23 cellular contexts compared by ENCODE assay signal in genomic region chr11:35204614-35205013, GRCh38.
DNase-seq lines count a peak whose midpoint lies in the region; ATAC-seq and TF ChIP-seq lines count a peak whose summit lies in the region.
"Had no signal": no experiment of that assay in that cellular context is flagged by ENCODE, and none has a peak within 500 bp of the region (broad histone marks: within the 10 kb centered on the region; RNA-seq: fewer than 3 reads in every experiment).

No MANE protein-coding gene starts in this region.

- no peak overlapping the region for H3K4ac ChIP-seq in IMR-90 (ENCODE audit: low read depth, low read length)

- POLR2A ChIA-PET in MCF 10A (lab: Yijun Ruan, JAX) (interaction anchor here (1.0 to 1.1 kb wide), 2 partner anchors 15 to 37 kb away, joined by 3 to 4 read pairs; no protein-coding TSS in a partner anchor), IMR-90 (lab: Charles Lee; ENCODE audit: unreplicated experiment) (no interaction called here)

- no peak overlapping the region for H3K18ac ChIP-seq in IMR-90 (ENCODE audit: low read depth, low read length)

- intact Hi-C loops in MCF 10A (cut with micrococcal nuclease) (no loop called here), mammary epithelial cell (cut with micrococcal nuclease) (no loop called here), IMR-90 (cut with micrococcal nuclease) (no loop called here)

- H2AFZ ChIP-seq in mammary epithelial cell (ENCODE audit: low read depth, low read length) (no peak overlapping the region), IMR-90 (replicated peaks; ENCODE audit: low read length, poor library complexity) (no peak overlapping the region)

- peak overlapping the region; percentile 13 for H3K27ac Mint-ChIP-seq in MCF 10A (ENCODE audit: low read depth, unreplicated experiment)
- peak overlapping the region; percentile 26 for H3K27ac Mint-ChIP-seq in central memory CD8-positive, alpha-beta T cell (ENCODE audit: low read depth)
- H3K27ac Mint-ChIP-seq: H9, mesothelial cell of epicardium, progenitor cell of endocrine pancreas had no signal

- no peak overlapping the region for H3K4me3 Mint-ChIP-seq in MCF 10A (ENCODE audit: unreplicated experiment)
- H3K4me3 Mint-ChIP-seq in central memory CD8-positive, alpha-beta T cell, result no peak overlapping the region
- H3K4me3 Mint-ChIP-seq: H9, mesothelial cell of epicardium had no signal

- no peak overlapping the region for H3K23ac ChIP-seq in IMR-90 (ENCODE audit: low read depth, low read length)

- BruUV-seq in MCF 10A (replicated peaks; lab: Mats Ljungman, UMichigan) (no TSS peak), mammary epithelial cell (replicated peaks; lab: Mats Ljungman, UMichigan) (no TSS peak), IMR-90 (replicated peaks; lab: Mats Ljungman, UMichigan) (no TSS peak)

- peak overlapping the region; percentile 38; the same call in 1 of the 2 replicates for H3K14ac ChIP-seq in IMR-90 (replicated peaks; ENCODE audit: low read depth, low read length)

- H4K8ac ChIP-seq in IMR-90 (ENCODE audit: low read depth in 2 of 2, low read length in 2 of 2), result no peak overlapping the region

- in situ Hi-C loops in mammary epithelial cell (cut with MboI; ENCODE audit: low sequenced_read_pairs in 2 of 2) (no loop called here), IMR-90 (cut with MboI; ENCODE audit: low sequenced_read_pairs) (no loop called here)

- H3K4me1 ChIP-seq in mammary epithelial cell (ENCODE audit: insufficient read depth, low read length) (no peaks in the 10 kb centered on the region), IMR-90 (ENCODE audit: control insufficient read depth, insufficient read depth, low read length) (peaks cover 5% of the 10 kb centered on the region; the same call in 1 of the 2 replicates)
- H3K4me1 ChIP-seq: BLaER1 treated with 17β-estradiol and CSF1 and Interleukin-3, amounts not matched to agents 10 nM and 100 nM; tibial nerve had no signal

- no peak for TF ChIP-seq RAD21 in IMR-90 (IDR thresholded peaks at IDR 0.05; ENCODE audit: low read length)

- no peak for DNase-seq in MCF 10A (ENCODE audit: unreplicated experiment)
- DNase-seq in mammary epithelial cell, result no peak
- DNase-seq in IMR-90, result no peak
- DNase-seq in central memory CD8-positive, alpha-beta T cell (ENCODE audit: low spot score in 2 of 2), result no peak
- DNase-seq in NCI-H526 treated with DMSO at 0.1 percent for 48 hours (lab: John Stamatoyannopoulos, UW), result no peak
- DNase-seq: activated CD4-positive, alpha-beta T cell treated with anti-CD3 and anti-CD28 coated beads, Interleukin-2, amount 50 U/mL, for 48 hours; activated effector memory CD4-positive, alpha-beta T cell treated with anti-CD3 and anti-CD28 coated beads, Interleukin-2, amount 50 U/mL, for 16 hours; amniotic stem cell; H9; KG1; MG63; NCI-H1105; NCI-H1930; NK-92 treated with Interleukin-12 subunit alpha and Interleukin-12 subunit beta, amount 100 ng/mL, for 24 hours; stimulated activated CD4-positive, alpha-beta T cell treated with anti-CD3 and anti-CD28 coated beads, Interleukin-2, amount 100 ng/mL, for 48 hours had no signal

- TF ChIP-seq CTCF in MCF 10A (IDR thresholded peaks at IDR 0.05; ENCODE audit: unreplicated experiment) (no peak), mammary epithelial cell (conservative IDR thresholded peaks at IDR 0.05 in 1 of 2, IDR thresholded peaks at IDR 0.05 in 1 of 2; ENCODE audit: extremely low read depth in 1 of 2, insufficient read depth in 1 of 2, low read depth in 1 of 2, low read length in 2 of 2) (no peak), IMR-90 (conservative IDR thresholded peaks at IDR 0.05; ENCODE audit: low read depth, low read length) (no peak)

- H3K9me3 Mint-ChIP-seq in MCF 10A (ENCODE audit: unreplicated experiment), result no peaks in the 10 kb centered on the region
- no peaks in the 10 kb centered on the region for H3K9me3 Mint-ChIP-seq in central memory CD8-positive, alpha-beta T cell
- H3K9me3 Mint-ChIP-seq: H9 had no signal

- H3K79me1 ChIP-seq in IMR-90 (ENCODE audit: low read depth in 1 of 2, low read length in 2 of 2), result peaks cover 55 to 86% of the 10 kb centered on the region in 2 experiments

- no peak overlapping the region for H2BK5ac ChIP-seq in IMR-90 (ENCODE audit: low read depth, low read length, poor library complexity, severe bottlenecking)

- dilution Hi-C loops in mammary epithelial cell (cut with HindIII; ENCODE audit: low sequenced_read_pairs), result no loop called here
- dilution Hi-C loops in IMR-90 (cut with HindIII; ENCODE audit: low sequenced_read_pairs, unreplicated experiment), result no loop called here

- no peak overlapping the region for H3K56ac ChIP-seq in IMR-90 (ENCODE audit: extremely low read depth, insufficient read depth, low read length)

- ATAC-seq in IMR-90 (ENCODE audit: low read depth) (no peak), GM19351 (IDR thresholded peaks at IDR 0.05; ENCODE audit: unreplicated experiment) (no peak), HG03442 (IDR thresholded peaks at IDR 0.05; ENCODE audit: unreplicated experiment) (no peak)
- ATAC-seq in central memory CD8-positive, alpha-beta T cell (replicated peaks; ENCODE audit: extremely low read depth, poor library complexity, severe bottlenecking), result no peak
- ATAC-seq: GM12878, sciatic nerve had no signal

- peaks cover 79% of the 10 kb centered on the region for H3K36me3 ChIP-seq in mammary epithelial cell (ENCODE audit: insufficient read depth, low read length)
- peaks cover 57% of the 10 kb centered on the region for H3K36me3 ChIP-seq in IMR-90 (ENCODE audit: control insufficient read depth, insufficient read depth, low read length)

- TF ChIP-seq POLR2A in IMR-90 (IDR thresholded peaks at IDR 0.05; ENCODE audit: low read depth, low read length), result no peak

- H2BK20ac ChIP-seq in IMR-90 (ENCODE audit: low read depth, low read length), result no peak overlapping the region

- no peak overlapping the region for H2BK120ac ChIP-seq in IMR-90 (ENCODE audit: low read depth, low read length)

- no peak overlapping the region for H3K9ac ChIP-seq in mammary epithelial cell (ENCODE audit: insufficient read depth, low read length)
- no peak overlapping the region for H3K9ac ChIP-seq in IMR-90 (ENCODE audit: low read depth, low read length)
- H3K9ac ChIP-seq: BLaER1 treated with 17β-estradiol and CSF1 and Interleukin-3, amounts not matched to agents 10 nM and 100 nM had no signal

- no peaks in the 10 kb centered on the region for H3K27me3 ChIP-seq in mammary epithelial cell (ENCODE audit: insufficient read depth, low read length)
- H3K27me3 ChIP-seq in IMR-90 (ENCODE audit: control insufficient read depth, insufficient read depth, low read length), result no peaks in the 10 kb centered on the region
- H3K27me3 ChIP-seq: BLaER1 treated with 17β-estradiol and CSF1 and Interleukin-3, amounts not matched to agents 10 nM and 100 nM; MG63; tibial nerve had no signal

- 57% methylated on average over 5 of the region's 5 CpGs for WGBS in mammary epithelial cell (ENCODE audit: low coverage, missing lambda C conversion rate)
- WGBS in IMR-90 (ENCODE audit: extremely low coverage in 2 of 2, insufficient read length in 1 of 2), 2 experiments, result 100% methylated on average over 1 of the region's 5 CpGs; no CpG with 5 or more reads in 1 of the 2 experiments

- H2AK9ac ChIP-seq in IMR-90 (replicated peaks; ENCODE audit: low read depth, low read length, poor library complexity), result no peak overlapping the region

- no peaks in the 10 kb centered on the region for H3K4me1 Mint-ChIP-seq in MCF 10A (ENCODE audit: insufficient read depth, unreplicated experiment)
- peaks cover 55% of the 10 kb centered on the region for H3K4me1 Mint-ChIP-seq in central memory CD8-positive, alpha-beta T cell
- H3K4me1 Mint-ChIP-seq: mesothelial cell of epicardium had no signal

- CTCF ChIA-PET in MCF 10A (lab: Yijun Ruan, JAX), result interaction anchor here (0.7 to 1.3 kb wide), 2 partner anchors 21 to 148 kb away, joined by 3 to 4 read pairs; no protein-coding TSS in a partner anchor
- CTCF ChIA-PET in mammary epithelial cell (lab: Charles Lee; ENCODE audit: low non-redundant PET), result no interaction called here
- CTCF ChIA-PET in IMR-90 (lab: Yijun Ruan, JAX), result no interaction called here

- no peaks in the 10 kb centered on the region for H3K27me3 Mint-ChIP-seq in MCF 10A (ENCODE audit: insufficient read depth, unreplicated experiment)
- no peaks in the 10 kb centered on the region for H3K27me3 Mint-ChIP-seq in central memory CD8-positive, alpha-beta T cell
- H3K27me3 Mint-ChIP-seq: progenitor cell of endocrine pancreas had no signal

- H4K20me1 ChIP-seq in mammary epithelial cell (ENCODE audit: insufficient read depth, low read length) (peaks cover 5% of the 10 kb centered on the region), IMR-90 (ENCODE audit: insufficient read depth, low read length) (peaks cover 22% of the 10 kb centered on the region; the same call in 1 of the 2 replicates)

- H4K91ac ChIP-seq in IMR-90 (ENCODE audit: insufficient read depth, low read depth, low read length), result no peak overlapping the region

- H2BK15ac ChIP-seq in IMR-90 (ENCODE audit: low read depth, low read length), result no peak overlapping the region

- H3K4me3 ChIP-seq in mammary epithelial cell (replicated peaks in 1 of 3; ENCODE audit: insufficient read depth in 1 of 3, low read depth in 2 of 3, low read length in 3 of 3) (no peak overlapping the region), IMR-90 (ENCODE audit: insufficient read depth, low read depth, low read length) (no peak overlapping the region)
- H3K4me3 ChIP-seq: BLaER1 treated with 17β-estradiol and CSF1 and Interleukin-3, amounts not matched to agents 10 nM and 100 nM; GM12878; MG63; tibial nerve had no signal

- peaks cover 98% of the 10 kb centered on the region for H3K79me2 ChIP-seq in mammary epithelial cell (ENCODE audit: insufficient read depth, low read length)

- no peak overlapping the region for H2AK5ac ChIP-seq in IMR-90 (ENCODE audit: low read depth, low read length)

- no peaks in the 10 kb centered on the region for H3K9me3 ChIP-seq in mammary epithelial cell (replicated peaks; ENCODE audit: insufficient read depth, low read length)
- peaks cover 2% of the 10 kb centered on the region; the same call in 1 of the 2 replicates for H3K9me3 ChIP-seq in IMR-90 (ENCODE audit: control insufficient read depth, insufficient read depth, low read length)
- H3K9me3 ChIP-seq: MG63 had no signal

- H3K27ac ChIP-seq in mammary epithelial cell (ENCODE audit: insufficient read depth, low read depth, low read length), result no peak overlapping the region
- H3K27ac ChIP-seq in IMR-90 (ENCODE audit: insufficient read depth, low read length), result no peak overlapping the region
- H3K27ac ChIP-seq: BLaER1 treated with 17β-estradiol and CSF1 and Interleukin-3, amounts not matched to agents 10 nM and 100 nM; tibial nerve had no signal

- H3K4me2 ChIP-seq in mammary epithelial cell (ENCODE audit: insufficient read depth, low read depth, low read length), result no peak overlapping the region
- H3K4me2 ChIP-seq in IMR-90 (ENCODE audit: low read depth, low read length), result no peak overlapping the region
- H3K4me2 ChIP-seq: BLaER1 treated with 17β-estradiol and CSF1 and Interleukin-3, amounts not matched to agents 10 nM and 100 nM had no signal

- peaks cover 11% of the 10 kb centered on the region for H3K9me1 ChIP-seq in IMR-90 (ENCODE audit: insufficient read depth, low read length)

- H4K5ac ChIP-seq in IMR-90 (ENCODE audit: low read depth, low read length), result no peak overlapping the region

- H3K36me3 Mint-ChIP-seq in MCF 10A (ENCODE audit: insufficient read depth, unreplicated experiment), result peaks cover 83% of the 10 kb centered on the region
- H3K36me3 Mint-ChIP-seq in central memory CD8-positive, alpha-beta T cell (ENCODE audit: insufficient read depth), result peaks cover 84% of the 10 kb centered on the region
- H3K36me3 Mint-ChIP-seq: mesothelial cell of epicardium had no signal
